ENCODE assay signal across 8 cellular contexts in genomic region chr15:67125589-67126502, GRCh38.
DNase-seq lines count a peak whose midpoint lies in the region.

No MANE protein-coding gene starts in this region.

- DNase-seq in A172 (ENCODE audit: low spot score) (peak; percentile 94), HK-2 (ENCODE audit: unreplicated experiment) (peak; percentile 72), amniotic epithelial cell (ENCODE audit: low read depth) (peak; percentile 99), iris pigment epithelial cell (ENCODE audit: low read depth) (peak; percentile 100), superior temporal gyrus (ENCODE audit: extremely low spot score) (peak; percentile 55), cerebellar cortex (ENCODE audit: low spot score) (no peak), NCI-H1092 treated with DMSO at 0.1 percent for 48 hours (lab: John Stamatoyannopoulos, UW) (no peak)
- DNase-seq in stimulated activated CD4-positive, alpha-beta T cell treated with anti-CD3 and anti-CD28 coated beads, Interleukin-4, amount 100 ng/mL, for 24 hours = no peak

Comparison
In these comparisons a context has a peak if more than half of its experiments do, and no peak if none do; other contexts are left out.
1. DNase-seq: peak in A172 (single experiment), HK-2 (single experiment), amniotic epithelial cell (single experiment), iris pigment epithelial cell (single experiment) and superior temporal gyrus (single experiment); none in cerebellar cortex (single experiment), NCI-H1092 treated with DMSO at 0.1 percent for 48 hours (single experiment) and stimulated activated CD4-positive, alpha-beta T cell treated with anti-CD3 and anti-CD28 coated beads, Interleukin-4, amount 100 ng/mL, for 24 hours (single experiment).